In genomic region chr13:44989941-44990340, GRCh38 we compare ENCODE assay signal across 8 cellular contexts. TPM values are rescaled to one million over a fixed set of nuclear protein-coding genes. Genes with fewer than 3 reads are reported as not detected.
A peak's percentile ranks its signal among the peaks of the same experiment; 100 is the strongest.
DNase-seq lines count a peak whose midpoint lies in the region; ATAC-seq, FAIRE-seq and TF ChIP-seq lines count a peak whose summit lies in the region.

No MANE protein-coding gene starts in this region.

- H3K9ac ChIP-seq in kidney (ENCODE audit: low read length in 2 of 2) (peak overlapping the region; percentile 83 to 96), stomach smooth muscle (ENCODE audit: low read length in 2 of 2) (peak overlapping the region; percentile 96)

- H3K4me3 ChIP-seq in GM08714 (ENCODE audit: low read length) (peak overlapping the region; percentile 80), ascending aorta (peak overlapping the region; percentile 88), kidney (ENCODE audit: low read length in 2 of 2) (peak overlapping the region; percentile 79 to 89), stomach smooth muscle (ENCODE audit: low read length in 2 of 2) (peak overlapping the region; percentile 85 to 98)

- FAIRE-seq in kidney (lab: Jason Lieb, UNC): no peak

- H3K27me3 ChIP-seq in ascending aorta (no peaks in the 10 kb centered on the region), stomach smooth muscle (ENCODE audit: control insufficient read depth in 1 of 2, insufficient read depth in 2 of 2, low read length in 2 of 2) (no peaks in the 10 kb centered on the region)

- H3K36me3 ChIP-seq in ascending aorta (no peaks in the 10 kb centered on the region), kidney (ENCODE audit: control insufficient read depth in 1 of 2, insufficient read depth in 2 of 2, low read length in 2 of 2) (no peaks in the 10 kb centered on the region), stomach smooth muscle (ENCODE audit: control insufficient read depth in 2 of 2, insufficient read depth in 2 of 2, low read length in 2 of 2) (peaks cover 1 to 4% of the 10 kb centered on the region in 2 donors)

- ATAC-seq in HG03521 (IDR thresholded peaks at IDR 0.05; ENCODE audit: unreplicated experiment) (peak; percentile 6), HG03095 (IDR thresholded peaks at IDR 0.05; ENCODE audit: unreplicated experiment) (no peak)

- no peak for DNase-seq in ascending aorta (ENCODE audit: low spot score in 2 of 2)
- DNase-seq in kidney: no peak
- DNase-seq in NCI-H1105 treated with DMSO at 0.1 percent for 48 hours (lab: John Stamatoyannopoulos, UW): no peak
- no peak for DNase-seq in KG1 (lab: John Stamatoyannopoulos, UW)

- H3K27ac ChIP-seq in ascending aorta: peak overlapping the region; percentile 85 to 90
- H3K27ac ChIP-seq in kidney (ENCODE audit: low read depth in 2 of 2, low read length in 2 of 2): peak overlapping the region in 1 of 2 donors; percentile 86
- H3K27ac ChIP-seq in stomach smooth muscle (ENCODE audit: low read length): peak overlapping the region; percentile 85

- no peak for TF ChIP-seq CTCF in ascending aorta (IDR thresholded peaks at IDR 0.05)
- TF ChIP-seq CTCF in kidney (IDR thresholded peaks at IDR 0.05; ENCODE audit: borderline replicate concordance, extremely low read depth, insufficient read depth): no peak

- peaks cover 6 to 21% of the 10 kb centered on the region in 2 donors for H3K4me1 ChIP-seq in ascending aorta
- H3K4me1 ChIP-seq in kidney (ENCODE audit: control insufficient read depth in 1 of 2, insufficient read depth in 1 of 2, low read depth in 1 of 2, low read length in 2 of 2): peaks cover 0 to 17% of the 10 kb centered on the region in 2 donors
- H3K4me1 ChIP-seq in stomach smooth muscle (ENCODE audit: control insufficient read depth, insufficient read depth, low read length): peaks cover 24% of the 10 kb centered on the region

- H3K9me3 ChIP-seq in ascending aorta (no peaks in the 10 kb centered on the region), kidney (ENCODE audit: control insufficient read depth in 1 of 2, low read length in 2 of 2) (no peaks in the 10 kb centered on the region), stomach smooth muscle (ENCODE audit: control insufficient read depth in 2 of 2, low read length in 2 of 2) (no peaks in the 10 kb centered on the region)

- intact Hi-C loops in ascending aorta (cut with DNase I) (no loop called here), kidney (cut with DNase I) (no loop called here)

RNA-seq across cellular contexts. Expression of gene GPALPP1, which starts 0.6 kb away (rescaled TPM):
- 10.3 TPM for total RNA-seq in ascending aorta
- 25.1 TPM for total RNA-seq in kidney
- 9.2 TPM for polyA plus RNA-seq in kidney (ENCODE audit: insufficient read depth, low read depth, low replicate concordance)

RNA-seq across cellular contexts. Expression of gene NUFIP1, which starts 0.7 kb away (rescaled TPM):
- total RNA-seq in ascending aorta (3.1 TPM), kidney (5.5 TPM)
- 3.4 TPM for polyA plus RNA-seq in kidney (ENCODE audit: insufficient read depth, low read depth, low replicate concordance)
